In genomic region chr2:234496835-234497591, GRCh38 we compare ENCODE assay signal across 8 cellular contexts. TPM values are rescaled to one million over a fixed set of nuclear protein-coding genes. Genes with fewer than 3 reads are reported as not detected.
A peak's percentile ranks its signal among the peaks of the same experiment; 100 is the strongest.
DNase-seq lines count a peak whose midpoint lies in the region; ATAC-seq, FAIRE-seq and TF ChIP-seq lines count a peak whose summit lies in the region.

A gene with protein sequence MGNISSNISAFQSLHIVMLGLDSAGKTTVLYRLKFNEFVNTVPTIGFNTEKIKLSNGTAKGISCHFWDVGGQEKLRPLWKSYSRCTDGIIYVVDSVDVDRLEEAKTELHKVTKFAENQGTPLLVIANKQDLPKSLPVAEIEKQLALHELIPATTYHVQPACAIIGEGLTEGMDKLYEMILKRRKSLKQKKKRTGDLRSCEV (minus strand): TSS chr2:234497081. CDS start chr2:234496586, 495 bp downstream.

- no CpG with 5 or more reads among the region's 100 CpGs for WGBS in A549 (ENCODE audit: missing lambda C conversion rate)

- no peaks in the 10 kb centered on the region for H3K9me3 ChIP-seq in A549

- no peak for FAIRE-seq in A549 (lab: Jason Lieb, UNC)

- peak; percentile 55 for TF ChIP-seq POLR2A in A549 (IDR thresholded peaks at IDR 0.05; ENCODE audit: low read length)

- CTCF ChIA-PET in A549 (lab: Yijun Ruan, JAX), result interaction anchor here (0.6 to 2.8 kb wide), 18 partner anchors 9 to 620 kb away, joined by 3 to 18 read pairs (median 4); no protein-coding TSS in a partner anchor

- H3K4me3 ChIP-seq in A549 (peak within 1 kb of the TSS; percentile 77), epithelial cell of esophagus (ENCODE audit: low read length) (peak within 1 kb of the TSS; percentile 77)

- H3K4me2 ChIP-seq in A549, result peak within 1 kb of the TSS; percentile 94

- DNase-seq in A549 (ENCODE audit: low read depth in 1 of 2, low spot score in 1 of 2), result peak in 1 of 2 experiments; percentile 71
- peak; percentile 86 for DNase-seq in NCI-H69 (lab: John Stamatoyannopoulos, UW)
- DNase-seq in activated T-cell treated with anti-CD3 and anti-CD28 coated beads for 48 hours (ENCODE audit: low read depth), result peak; percentile 52
- DNase-seq in epithelial cell of esophagus (ENCODE audit: low read depth), result peak; percentile 80
- peak; percentile 77 for DNase-seq in midbrain (lab: John Stamatoyannopoulos, UW)
- DNase-seq in stromal cell of bone marrow (ENCODE audit: low read depth), result peak; percentile 59

- peaks cover 36% of the 10 kb centered on the region for H3K4me1 ChIP-seq in A549

- H3K27ac ChIP-seq in A549, result peak within 1 kb of the TSS; percentile 92 to 99

- peak; percentile 55 to 82 for ATAC-seq in A549
- ATAC-seq in GM18517 (IDR thresholded peaks at IDR 0.05; ENCODE audit: unreplicated experiment), result peak; percentile 44
- ATAC-seq in HG03045 (IDR thresholded peaks at IDR 0.05; ENCODE audit: unreplicated experiment), result peak; percentile 60

- TF ChIP-seq RAD21 in A549 (conservative IDR thresholded peaks at IDR 0.05 in 1 of 2, IDR thresholded peaks at IDR 0.05 in 1 of 2), result no peak

- TF ChIP-seq EP300 in A549 (IDR thresholded peaks at IDR 0.05), result no peak

- no peak; the same call in 2 of the 3 replicates for TF ChIP-seq CTCF in A549 (IDR thresholded peaks at IDR 0.05)
- TF ChIP-seq CTCF in epithelial cell of esophagus (IDR thresholded peaks at IDR 0.05; ENCODE audit: insufficient read depth, low read depth, low read length, missing control alignments), result no peak

- POLR2A ChIA-PET in A549 (lab: Yijun Ruan, JAX), result interaction anchor here (0.6 to 2.2 kb wide), 23 partner anchors 8 to 639 kb away, joined by 3 to 21 read pairs (median 4); no protein-coding TSS in a partner anchor

TF ChIP-seq in A549, 52 proteins besides CTCF, POLR2A, EP300 and RAD21:
- TF ChIP-seq JUN (IDR thresholded peaks at IDR 0.05) (peak; percentile 66 to 85; a peak in 4 of 5 replicates), SMC3 (IDR thresholded peaks at IDR 0.05) (peak; percentile 21), HDAC2 (IDR thresholded peaks at IDR 0.05) (no peak), POLR2AphosphoS2 (conservative IDR thresholded peaks at IDR 0.05; ENCODE audit: low read length) (no peak), TP53 (CRISPR knock-in tag; IDR thresholded peaks at IDR 0.05) (no peak), SREBF2 (IDR thresholded peaks at IDR 0.05) (no peak)
- TF ChIP-seq, protein P1, sequence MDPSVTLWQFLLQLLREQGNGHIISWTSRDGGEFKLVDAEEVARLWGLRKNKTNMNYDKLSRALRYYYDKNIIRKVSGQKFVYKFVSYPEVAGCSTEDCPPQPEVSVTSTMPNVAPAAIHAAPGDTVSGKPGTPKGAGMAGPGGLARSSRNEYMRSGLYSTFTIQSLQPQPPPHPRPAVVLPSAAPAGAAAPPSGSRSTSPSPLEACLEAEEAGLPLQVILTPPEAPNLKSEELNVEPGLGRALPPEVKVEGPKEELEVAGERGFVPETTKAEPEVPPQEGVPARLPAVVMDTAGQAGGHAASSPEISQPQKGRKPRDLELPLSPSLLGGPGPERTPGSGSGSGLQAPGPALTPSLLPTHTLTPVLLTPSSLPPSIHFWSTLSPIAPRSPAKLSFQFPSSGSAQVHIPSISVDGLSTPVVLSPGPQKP (IDR thresholded peaks at IDR 0.05; ENCODE audit: low read depth, low read length), result no peak
- TF ChIP-seq, protein P2, sequence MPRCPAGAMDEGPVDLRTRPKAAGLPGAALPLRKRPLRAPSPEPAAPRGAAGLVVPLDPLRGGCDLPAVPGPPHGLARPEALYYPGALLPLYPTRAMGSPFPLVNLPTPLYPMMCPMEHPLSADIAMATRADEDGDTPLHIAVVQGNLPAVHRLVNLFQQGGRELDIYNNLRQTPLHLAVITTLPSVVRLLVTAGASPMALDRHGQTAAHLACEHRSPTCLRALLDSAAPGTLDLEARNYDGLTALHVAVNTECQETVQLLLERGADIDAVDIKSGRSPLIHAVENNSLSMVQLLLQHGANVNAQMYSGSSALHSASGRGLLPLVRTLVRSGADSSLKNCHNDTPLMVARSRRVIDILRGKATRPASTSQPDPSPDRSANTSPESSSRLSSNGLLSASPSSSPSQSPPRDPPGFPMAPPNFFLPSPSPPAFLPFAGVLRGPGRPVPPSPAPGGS (IDR thresholded peaks at IDR 0.05), result peak; percentile 76; the same call in 2 of the 3 replicates
- TF ChIP-seq, protein P3, sequence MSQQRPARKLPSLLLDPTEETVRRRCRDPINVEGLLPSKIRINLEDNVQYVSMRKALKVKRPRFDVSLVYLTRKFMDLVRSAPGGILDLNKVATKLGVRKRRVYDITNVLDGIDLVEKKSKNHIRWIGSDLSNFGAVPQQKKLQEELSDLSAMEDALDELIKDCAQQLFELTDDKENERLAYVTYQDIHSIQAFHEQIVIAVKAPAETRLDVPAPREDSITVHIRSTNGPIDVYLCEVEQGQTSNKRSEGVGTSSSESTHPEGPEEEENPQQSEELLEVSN (IDR thresholded peaks at IDR 0.05; ENCODE audit: borderline replicate concordance, low read depth), result 0 out of 2 replicates have a peak, but pooled peaks have one; percentile 34

RNA-seq across cellular contexts. Expression of the gene that starts here (rescaled TPM):
- polyA plus RNA-seq in A549 (2011; rRNA removed), result 64.5 and 70.4 TPM in 2 replicates
- 27.9 and 31.3 TPM in 2 replicates for polyA plus RNA-seq in A549 (2012; cell fraction: cytosol; rRNA removed)
- polyA plus RNA-seq in A549 (2012; cell fraction: nucleus; rRNA removed), result 20.0 and 21.9 TPM in 2 replicates
- 48.4 to 70.9 TPM (median 67.9 TPM) in 3 replicates for polyA plus RNA-seq in A549 (2017; fragmentation: RNase III; extraction: RNeasy Plus Mini Kit Qiagen cat#74134 plus additional on column Dnase treatment)
- polyA minus RNA-seq in A549 (2011; rRNA and poly(A)+ RNA removed), result 34.9 and 39.7 TPM in 2 replicates
